8 cellular contexts compared by ENCODE assay signal in the genomic region with DNA sequence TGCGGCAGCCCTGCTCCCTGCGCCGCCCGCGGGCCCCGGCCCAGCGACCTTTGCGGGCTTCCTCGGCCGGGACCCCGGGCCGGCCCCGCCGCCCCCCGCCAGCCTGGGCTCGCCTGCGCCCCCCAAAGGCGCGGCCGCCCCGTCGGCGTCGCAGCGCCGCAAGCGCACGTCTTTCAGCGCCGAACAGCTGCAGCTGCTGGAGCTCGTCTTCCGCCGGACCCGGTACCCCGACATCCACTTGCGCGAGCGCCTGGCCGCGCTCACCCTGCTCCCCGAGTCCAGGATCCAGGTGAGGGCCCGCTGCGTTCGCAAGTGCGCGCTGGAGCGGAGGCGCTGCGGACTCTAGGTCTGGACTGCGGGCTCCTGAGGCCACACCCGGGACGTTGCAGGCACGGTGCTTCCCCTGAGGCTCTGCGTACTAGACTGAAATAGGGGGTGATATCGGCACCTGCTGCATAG. TPM values are rescaled to one million over a fixed set of nuclear protein-coding genes. Genes with fewer than 3 reads are reported as not detected.
DNase-seq lines count a peak whose midpoint lies in the region; TF ChIP-seq lines count a peak whose summit lies in the region.

No MANE protein-coding gene starts in this region.

- no peak overlapping the region for H2AK5ac ChIP-seq in H9 (ENCODE audit: insufficient read length, low read length)
- no peak overlapping the region for H2AK5ac ChIP-seq in mesenchymal stem cell (ENCODE audit: low read length, severe bottlenecking)

- H3K4me1 ChIP-seq in H9 (ENCODE audit: insufficient read depth, low read length) (no peaks in the 10 kb centered on the region), mesenchymal stem cell (ENCODE audit: control insufficient read depth, insufficient read depth, low read depth, low read length) (peaks cover 9% of the 10 kb centered on the region), SJCRH30 (no peaks in the 10 kb centered on the region)

- H3K27ac Mint-ChIP-seq in H9: no peak overlapping the region
- no peak overlapping the region for H3K27ac Mint-ChIP-seq in brain

- no peaks in the 10 kb centered on the region for H4K20me1 ChIP-seq in H9 (ENCODE audit: control insufficient read depth, insufficient read depth, insufficient read length)

- H4K5ac ChIP-seq in H9 (ENCODE audit: insufficient read length, low read depth, low read length): no peak overlapping the region

- H3K4me2 ChIP-seq in H9 (ENCODE audit: insufficient read depth, insufficient read length, low read length) (peak overlapping the region; percentile 32), mesenchymal stem cell (ENCODE audit: low read length, poor library complexity, severe bottlenecking) (peak overlapping the region; percentile 100)

- H3K23me2 ChIP-seq in H9 (ENCODE audit: insufficient read length, low read depth, low read length, poor library complexity, severe bottlenecking): peaks cover 3% of the 10 kb centered on the region

- no peak overlapping the region for H2BK5ac ChIP-seq in H9 (ENCODE audit: insufficient read length, low read length)
- H2BK5ac ChIP-seq in mesenchymal stem cell (ENCODE audit: low read depth, low read length, poor library complexity, severe bottlenecking): no peak overlapping the region

- H3T11ph ChIP-seq in H9 (ENCODE audit: low read length): no peak overlapping the region

- H3K18ac ChIP-seq in H9 (ENCODE audit: insufficient read length, low read depth, low read length) (no peak overlapping the region), mesenchymal stem cell (ENCODE audit: low read depth in 1 of 2, low read length in 2 of 2) (peak overlapping the region in 1 of 2 experiments; percentile 43)

- H4K8ac ChIP-seq in H9 (replicated peaks; ENCODE audit: insufficient read length, low read depth, low read length) (no peak overlapping the region), mesenchymal stem cell (ENCODE audit: low read length) (no peak overlapping the region)

- no peaks in the 10 kb centered on the region; the same call in 1 of the 2 replicates for H3K27me3 ChIP-seq in H9 (ENCODE audit: insufficient read depth, low read length)
- H3K27me3 ChIP-seq in mesenchymal stem cell (ENCODE audit: control insufficient read depth in 1 of 2, insufficient read depth in 1 of 2, low read length in 2 of 2): peaks cover 16 to 28% of the 10 kb centered on the region in 2 experiments
- H3K27me3 ChIP-seq in SJCRH30: no peaks in the 10 kb centered on the region

- H3K4me1 Mint-ChIP-seq in H9: peaks cover 14 to 18% of the 10 kb centered on the region in 2 experiments
- no peaks in the 10 kb centered on the region for H3K4me1 Mint-ChIP-seq in brain

- H3K36me3 ChIP-seq in mesenchymal stem cell (ENCODE audit: control insufficient read depth in 1 of 2, insufficient read depth in 2 of 2, low read depth in 1 of 2, low read length in 2 of 2): no peaks in the 10 kb centered on the region
- peaks cover 4% of the 10 kb centered on the region; the same call in 1 of the 2 replicates for H3K36me3 ChIP-seq in SJCRH30

- H4K91ac ChIP-seq in H9 (ENCODE audit: insufficient read length, low read depth, low read length): no peak overlapping the region
- no peak overlapping the region for H4K91ac ChIP-seq in mesenchymal stem cell (ENCODE audit: low read length)

- H3K9me3 Mint-ChIP-seq in H9 (no peaks in the 10 kb centered on the region; a peak in 1 of 5 replicates), brain (no peaks in the 10 kb centered on the region)

- no CpG with 5 or more reads among the region's 55 CpGs for WGBS in H9 (ENCODE audit: extremely low coverage, insufficient read length, low lambda C conversion rate)
- 2% methylated on average over 42 of the region's 55 CpGs for WGBS in mesenchymal stem cell

- peak; percentile 65 for DNase-seq in activated effector memory CD4-positive, alpha-beta T cell treated with anti-CD3 and anti-CD28 coated beads, Interleukin-2, amount 50 U/mL, for 16 hours
- DNase-seq in activated effector memory CD4-positive, alpha-beta T cell treated with Interleukin-2 at 50 U/mL for 16 hours: no peak
- DNase-seq in H9: peak; percentile 64
- DNase-seq in NAMALWA (ENCODE audit: low spot score): peak; percentile 43
- DNase-seq in mesenchymal stem cell: peak; percentile 17
- no peak for DNase-seq in caudate nucleus (lab: John Stamatoyannopoulos, UW)
- DNase-seq in SJCRH30: no peak

- H2BK15ac ChIP-seq in H9 (ENCODE audit: low read depth, low read length) (no peak overlapping the region), mesenchymal stem cell (ENCODE audit: low read depth, poor library complexity, severe bottlenecking) (no peak overlapping the region)

- H3K4me3 ChIP-seq in mesenchymal stem cell (ENCODE audit: insufficient read depth in 1 of 2, low read depth in 1 of 2, low read length in 2 of 2) (peak overlapping the region; percentile 67 to 71), SJCRH30 (no peak overlapping the region)

- no peaks in the 10 kb centered on the region for H3K79me2 ChIP-seq in H9 (ENCODE audit: insufficient read depth, low read length)

- H3K14ac ChIP-seq in H9 (ENCODE audit: insufficient read depth, low read length) (no peak overlapping the region), mesenchymal stem cell (ENCODE audit: low read length in 2 of 2) (no peak overlapping the region)

- H2BK12ac ChIP-seq in H9 (ENCODE audit: insufficient read length, low read depth, low read length) (no peak overlapping the region), mesenchymal stem cell (ENCODE audit: low read length in 2 of 2) (no peak overlapping the region)

- H3K9me3 ChIP-seq in H9 (ENCODE audit: control insufficient read depth, low read depth, low read length) (no peaks in the 10 kb centered on the region), mesenchymal stem cell (ENCODE audit: control insufficient read depth, low read length) (no peaks in the 10 kb centered on the region), SJCRH30 (replicated peaks) (no peaks in the 10 kb centered on the region)

- H3K27me3 Mint-ChIP-seq in H9 (ENCODE audit: low read depth) (peaks cover 31% of the 10 kb centered on the region), brain (peaks cover 46% of the 10 kb centered on the region)

- no peaks in the 10 kb centered on the region for H3K79me1 ChIP-seq in H9 (ENCODE audit: insufficient read depth, low read depth, low read length, poor library complexity, severe bottlenecking)
- H3K79me1 ChIP-seq in mesenchymal stem cell (replicated peaks; ENCODE audit: low read length, poor library complexity, severe bottlenecking): no peaks in the 10 kb centered on the region

- H3K27ac ChIP-seq in H9 (ENCODE audit: insufficient read length, low read depth, low read length): no peak overlapping the region
- H3K27ac ChIP-seq in mesenchymal stem cell (ENCODE audit: low read length, poor library complexity, severe bottlenecking): no peak overlapping the region
- H3K27ac ChIP-seq in caudate nucleus (ENCODE audit: low read depth, low read length): no peak overlapping the region
- no peak overlapping the region for H3K27ac ChIP-seq in SJCRH30

- H3K9ac ChIP-seq in H9 (ENCODE audit: extremely low read depth, insufficient read length, low read length): peak overlapping the region; percentile 4
- H3K9ac ChIP-seq in mesenchymal stem cell (ENCODE audit: low read length): no peak overlapping the region

- H3K23ac ChIP-seq in H9 (ENCODE audit: insufficient read length, low read depth, low read length) (no peak overlapping the region), mesenchymal stem cell (ENCODE audit: low read length in 2 of 2) (peak overlapping the region in 1 of 2 experiments; percentile 97)

- H3K4ac ChIP-seq in H9 (ENCODE audit: low read depth, low read length) (no peak overlapping the region), mesenchymal stem cell (ENCODE audit: low read depth in 1 of 2, low read length in 2 of 2) (no peak overlapping the region)

- TF ChIP-seq CTCF in H9 (conservative IDR thresholded peaks at IDR 0.05) (peak; percentile 41; the same call in 2 of the 3 replicates), brain (conservative IDR thresholded peaks at IDR 0.05) (peak in 1 of 2 experiments; percentile 20)

- no peak overlapping the region for H2BK20ac ChIP-seq in H9 (ENCODE audit: low read depth, low read length, poor library complexity, severe bottlenecking)

- peak overlapping the region; percentile 77 to 84 for H3K4me3 Mint-ChIP-seq in H9
- peak overlapping the region; percentile 80 to 82 (median 81) for H3K4me3 Mint-ChIP-seq in brain

- H3K56ac ChIP-seq in H9 (ENCODE audit: insufficient read length, low read depth, low read length): no peak overlapping the region

- H2BK120ac ChIP-seq in H9 (ENCODE audit: low read depth, low read length, poor library complexity, severe bottlenecking): no peak overlapping the region
- H2BK120ac ChIP-seq in mesenchymal stem cell (ENCODE audit: low read depth, low read length): no peak overlapping the region

- peaks cover 0 to 5% (median 0%) of the 10 kb centered on the region in 3 experiments; a peak in 2 of 7 replicates for H3K36me3 Mint-ChIP-seq in H9 (ENCODE audit: insufficient read depth in 1 of 3, low read depth in 3 of 3)
- no peaks in the 10 kb centered on the region for H3K36me3 Mint-ChIP-seq in brain

- H2AFZ ChIP-seq in H9 (ENCODE audit: low read length): no peak overlapping the region
- H2AFZ ChIP-seq in mesenchymal stem cell (ENCODE audit: low read depth, low read length): peak overlapping the region; percentile 88

RNA-seq across cellular contexts. Expression of a gene that starts 0.4 kb away (rescaled TPM):
- total RNA-seq in H9 (2021): 4.7 and 4.9 TPM in 2 replicates
- polyA plus RNA-seq in brain (ENCODE audit: insufficient read depth, low read depth, low replicate concordance): not detected
- polyA plus RNA-seq in mesenchymal stem cell (2013, experiment 1 of 2): 0.14 TPM
- 0.15 TPM for polyA plus RNA-seq in mesenchymal stem cell (2013, experiment 2 of 2)
- total RNA-seq in SJCRH30 (2014; rRNA removed; shearing (Covaris generic)): not detected in 2 replicates

RNA-seq across cellular contexts. Expression of a gene that starts 37.3 kb away (rescaled TPM):
- total RNA-seq in H9 (2021): 30.6 and 30.8 TPM in 2 replicates
- polyA plus RNA-seq in brain (ENCODE audit: insufficient read depth, low read depth, low replicate concordance): 13.7 TPM
- polyA plus RNA-seq in mesenchymal stem cell (2013, experiment 1 of 2): 48.4 TPM
- 49.5 TPM for polyA plus RNA-seq in mesenchymal stem cell (2013, experiment 2 of 2)
- 41.6 and 48.8 TPM in 2 replicates for total RNA-seq in SJCRH30 (2014; rRNA removed; shearing (Covaris generic))

Comparison
In these comparisons a context has a peak if more than half of its experiments do, and no peak if none do; other contexts are left out.
1. DNase-seq: peak in activated effector memory CD4-positive, alpha-beta T cell treated with anti-CD3 and anti-CD28 coated beads, Interleukin-2, amount 50 U/mL, for 16 hours (single experiment), H9 (single experiment), NAMALWA (single experiment) and mesenchymal stem cell (single experiment); none in activated effector memory CD4-positive, alpha-beta T cell treated with Interleukin-2 at 50 U/mL for 16 hours (single experiment), caudate nucleus (0 of 61) and SJCRH30 (0 of 2).